Comparison of ENCODE assay signal across 8 cellular contexts in the genomic region with DNA sequence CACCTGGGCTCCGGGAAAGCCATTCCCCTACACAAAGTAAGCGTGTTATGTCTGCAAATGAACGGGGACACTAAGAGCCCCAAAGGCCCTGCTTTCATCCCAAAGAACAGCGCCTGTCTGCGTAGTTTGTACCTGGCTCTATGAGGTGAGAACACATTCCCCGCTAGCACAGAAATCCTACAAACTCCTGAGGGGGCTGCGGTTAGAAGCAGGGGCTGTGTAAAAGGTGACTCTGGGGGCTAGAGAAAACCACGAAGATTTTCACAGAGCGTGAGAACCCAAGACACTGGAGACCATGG.
DNase-seq lines count a peak whose midpoint lies in the region; ATAC-seq and TF ChIP-seq lines count a peak whose summit lies in the region.
"Not testable (repeated sequence)": the region's sequence is repeated elsewhere in the genome, so short reads cannot be mapped to it uniquely, and the experiment has no call there.

No MANE protein-coding gene starts in this region.

- not testable (repeated sequence) for H3K27me3 Mint-ChIP-seq in CD8-positive, alpha-beta memory T cell; activated T-cell treated with anti-CD3 and anti-CD28 coated beads, Interleukin-2, amount 50 U/mL, for 24 hours; memory B cell

- POLR2A ChIA-PET in CD8-positive, alpha-beta memory T cell (lab: Charles Lee): interaction anchor here (1.3 to 1.4 kb wide), 3 partner anchors 12 to 16 kb away, joined by 4 to 17 read pairs (median 5); no protein-coding TSS in a partner anchor
- POLR2A ChIA-PET in PC-3 (lab: Charles Lee; ENCODE audit: unreplicated experiment): interaction anchor here (0.9 kb wide), 1 partner anchor 481 kb away, joined by 4 read pairs; no protein-coding TSS in a partner anchor

- H3K4me2 ChIP-seq in PC-3 (ENCODE audit: low read length): peak overlapping the region; percentile 87
- H3K4me2 ChIP-seq in mammary epithelial cell (ENCODE audit: insufficient read depth, low read depth, low read length): peak overlapping the region; percentile 71

- peak overlapping the region; percentile 94 to 100 (median 99) for H3K27ac Mint-ChIP-seq in CD8-positive, alpha-beta memory T cell
- peak overlapping the region; percentile 100 for H3K27ac Mint-ChIP-seq in activated T-cell treated with anti-CD3 and anti-CD28 coated beads, Interleukin-2, amount 50 U/mL, for 24 hours
- peak overlapping the region; percentile 99 for H3K27ac Mint-ChIP-seq in memory B cell

- not testable (repeated sequence) for H3K9me3 Mint-ChIP-seq in CD8-positive, alpha-beta memory T cell; activated T-cell treated with anti-CD3 and anti-CD28 coated beads, Interleukin-2, amount 50 U/mL, for 24 hours; memory B cell

- not testable (repeated sequence) for H4K20me1 ChIP-seq in PC-3 (ENCODE audit: low read length); mammary epithelial cell (ENCODE audit: insufficient read depth, low read length)

- H3K4me3 ChIP-seq in CD8-positive, alpha-beta memory T cell (ENCODE audit: low read length); mammary epithelial cell (replicated peaks in 1 of 3; ENCODE audit: insufficient read depth in 1 of 3, low read depth in 2 of 3, low read length in 3 of 3); prostate gland: not testable (repeated sequence)
- peak overlapping the region; percentile 64 for H3K4me3 ChIP-seq in PC-3 (ENCODE audit: low read length)
- peak overlapping the region; percentile 13 for H3K4me3 ChIP-seq in fibroblast of the aortic adventitia (ENCODE audit: low read depth, low read length)
- peak overlapping the region; percentile 58 to 59 for H3K4me3 ChIP-seq in tibial artery

- not testable (repeated sequence) for DNase-seq in CD8-positive, alpha-beta memory T cell; PC-3; mammary epithelial cell; fibroblast of the aortic adventitia (ENCODE audit: low read depth); memory B cell (ENCODE audit: low spot score in 2 of 2); prostate gland (ENCODE audit: low spot score); tibial artery
- peak; percentile 48 for DNase-seq in activated T-cell treated with anti-CD3 and anti-CD28 coated beads, Interleukin-2, amount 50 U/mL, for 24 hours

- H3K36me3 ChIP-seq in CD8-positive, alpha-beta memory T cell (ENCODE audit: insufficient read depth, low read length); PC-3 (ENCODE audit: low read depth, low read length); mammary epithelial cell (ENCODE audit: insufficient read depth, low read length); prostate gland; tibial artery: not testable (repeated sequence)

- H3K4me3 Mint-ChIP-seq in CD8-positive, alpha-beta memory T cell: peak overlapping the region; percentile 91 to 97 (median 94)
- H3K4me3 Mint-ChIP-seq in activated T-cell treated with anti-CD3 and anti-CD28 coated beads, Interleukin-2, amount 50 U/mL, for 24 hours: peak overlapping the region; percentile 84
- H3K4me3 Mint-ChIP-seq in memory B cell: peak overlapping the region; percentile 91

- peak overlapping the region; percentile 96 for H3K27ac ChIP-seq in CD8-positive, alpha-beta memory T cell (ENCODE audit: low read depth, low read length)
- H3K27ac ChIP-seq in PC-3 (ENCODE audit: low read length) (peak overlapping the region; percentile 90), prostate gland (peak overlapping the region; percentile 84 to 91), tibial artery (peak overlapping the region; percentile 86 to 87)
- not testable (repeated sequence) for H3K27ac ChIP-seq in mammary epithelial cell (ENCODE audit: insufficient read depth, low read depth, low read length)

- CTCF ChIA-PET in CD8-positive, alpha-beta memory T cell (lab: Charles Lee): interaction anchor here (1.4 kb wide), 1 partner anchor 15 kb away, joined by 12 read pairs; no protein-coding TSS in a partner anchor
- CTCF ChIA-PET in PC-3 (lab: Charles Lee); mammary epithelial cell (lab: Charles Lee; ENCODE audit: low non-redundant PET): not testable (repeated sequence)

- in situ Hi-C loops in mammary epithelial cell (cut with MboI; ENCODE audit: low sequenced_read_pairs in 2 of 2): not testable (repeated sequence)

- intact Hi-C loops in PC-3 (cut with micrococcal nuclease); prostate gland (cut with DNase I); tibial artery (cut with DNase I; ENCODE audit: low total_unique reads): not testable (repeated sequence)
- intact Hi-C loops in mammary epithelial cell (cut with micrococcal nuclease): loop anchor here (2.0 to 5.0 kb wide), 2 partner anchors 56 to 125 kb away; no protein-coding TSS in a partner anchor

- H3K9me2 ChIP-seq in PC-3 (replicated peaks; ENCODE audit: low read length): not testable (repeated sequence)

- 35% methylated on average over 9 of the region's 9 CpGs for WGBS in mammary epithelial cell (ENCODE audit: low coverage, missing lambda C conversion rate)
- WGBS in prostate gland: 47% methylated on average over 9 of the region's 9 CpGs

- not testable (repeated sequence) for H3K79me2 ChIP-seq in PC-3 (ENCODE audit: low read length); mammary epithelial cell (ENCODE audit: insufficient read depth, low read length)

- peaks cover 24 to 47% (median 42%) of the 10 kb centered on the region in 3 donors for H3K4me1 Mint-ChIP-seq in CD8-positive, alpha-beta memory T cell
- H3K4me1 Mint-ChIP-seq in activated T-cell treated with anti-CD3 and anti-CD28 coated beads, Interleukin-2, amount 50 U/mL, for 24 hours (ENCODE audit: low read depth): peaks cover 42% of the 10 kb centered on the region
- peaks cover 36% of the 10 kb centered on the region for H3K4me1 Mint-ChIP-seq in memory B cell

- not testable (repeated sequence) for BruUV-seq in PC-3 (replicated peaks; lab: Mats Ljungman, UMichigan); mammary epithelial cell (replicated peaks; lab: Mats Ljungman, UMichigan)

- peak overlapping the region; percentile 91; the same call in 1 of the 2 replicates for H2AFZ ChIP-seq in PC-3 (ENCODE audit: low read length)
- peak overlapping the region; percentile 80 for H2AFZ ChIP-seq in mammary epithelial cell (ENCODE audit: low read depth, low read length)

- peaks cover 18% of the 10 kb centered on the region for H3K4me1 ChIP-seq in CD8-positive, alpha-beta memory T cell (ENCODE audit: insufficient read depth, low read length)
- H3K4me1 ChIP-seq in PC-3 (ENCODE audit: insufficient read depth, low read length); mammary epithelial cell (ENCODE audit: insufficient read depth, low read length); prostate gland (replicated peaks); tibial artery: not testable (repeated sequence)

- H3F3A ChIP-seq in PC-3 (ENCODE audit: low read length, unreplicated experiment): not testable (repeated sequence)

- H3K9me3 ChIP-seq in CD8-positive, alpha-beta memory T cell (ENCODE audit: low read length); PC-3 (ENCODE audit: low read length); mammary epithelial cell (replicated peaks; ENCODE audit: insufficient read depth, low read length); prostate gland; tibial artery: not testable (repeated sequence)

- H3K27me3 ChIP-seq in CD8-positive, alpha-beta memory T cell (ENCODE audit: insufficient read depth, low read length, poor library complexity, severe bottlenecking); PC-3 (ENCODE audit: low read length); mammary epithelial cell (ENCODE audit: insufficient read depth, low read length); prostate gland (replicated peaks; ENCODE audit: insufficient read depth); tibial artery: not testable (repeated sequence)

- TF ChIP-seq CTCF in PC-3 (conservative IDR thresholded peaks at IDR 0.05; ENCODE audit: low read depth, low read length); mammary epithelial cell (conservative IDR thresholded peaks at IDR 0.05 in 1 of 2, IDR thresholded peaks at IDR 0.05 in 1 of 2; ENCODE audit: extremely low read depth in 1 of 2, insufficient read depth in 1 of 2, low read depth in 1 of 2, low read length in 2 of 2); fibroblast of the aortic adventitia (IDR thresholded peaks at IDR 0.05; ENCODE audit: insufficient read depth, low read length); prostate gland (IDR thresholded peaks at IDR 0.05); tibial artery (IDR thresholded peaks at IDR 0.05): not testable (repeated sequence)

- TF ChIP-seq POLR2A in prostate gland (IDR thresholded peaks at IDR 0.05): not testable (repeated sequence)

- not testable (repeated sequence) for ATAC-seq in PC-3; memory B cell (ENCODE audit: low read depth)

- dilution Hi-C loops in mammary epithelial cell (cut with HindIII; ENCODE audit: low sequenced_read_pairs): not testable (repeated sequence)

- peak overlapping the region; percentile 79 for H3K9ac ChIP-seq in PC-3 (ENCODE audit: low read length)
- not testable (repeated sequence) for H3K9ac ChIP-seq in mammary epithelial cell (ENCODE audit: insufficient read depth, low read length)

- H3K36me3 Mint-ChIP-seq in CD8-positive, alpha-beta memory T cell; activated T-cell treated with anti-CD3 and anti-CD28 coated beads, Interleukin-2, amount 50 U/mL, for 24 hours (ENCODE audit: low read depth); memory B cell: not testable (repeated sequence)
